ENCODE assay signal across 8 cellular contexts in genomic region chr6:53347250-53347920, GRCh38. TPM values are rescaled to one million over a fixed set of nuclear protein-coding genes. Genes with fewer than 3 reads are reported as not detected.
DNase-seq lines count a peak whose midpoint lies in the region; ATAC-seq and TF ChIP-seq lines count a peak whose summit lies in the region.

No MANE protein-coding gene starts in this region.

- H3K9ac ChIP-seq in Karpas-422 (ENCODE audit: low read length) (peak overlapping the region; percentile 90), fibroblast of lung (ENCODE audit: insufficient read depth, low read length) (peak overlapping the region; percentile 93)

- no peaks in the 10 kb centered on the region for H3K9me2 ChIP-seq in Karpas-422 (replicated peaks; ENCODE audit: insufficient read depth, low read length)

- peak overlapping the region; percentile 83 for H3K4me2 ChIP-seq in Karpas-422 (ENCODE audit: low read depth, low read length, poor library complexity, severe bottlenecking)
- H3K4me2 ChIP-seq in fibroblast of lung (ENCODE audit: extremely low read depth, insufficient read depth, low read length) = peak overlapping the region; percentile 96

- TF ChIP-seq EP300 in ovary (IDR thresholded peaks at IDR 0.05) = no peak

- peaks cover 20% of the 10 kb centered on the region for H3K36me3 Mint-ChIP-seq in activated CD4-positive, alpha-beta T cell treated with anti-CD3 and anti-CD28 coated beads, Interleukin-2, amount 10 ng/mL, durations not matched to agents 24 days and 14 days (ENCODE audit: low read depth)

- peaks cover 50% of the 10 kb centered on the region for H3K4me1 Mint-ChIP-seq in activated CD4-positive, alpha-beta T cell treated with anti-CD3 and anti-CD28 coated beads, Interleukin-2, amount 10 ng/mL, durations not matched to agents 24 days and 14 days

- peak overlapping the region; percentile 96 for H3K4me3 ChIP-seq in Karpas-422 (ENCODE audit: low read length)
- peak overlapping the region; percentile 81 to 91 (median 82) for H3K4me3 ChIP-seq in fibroblast of lung (replicated peaks in 1 of 4; ENCODE audit: control extremely low read depth in 1 of 4, insufficient read depth in 1 of 4, low read depth in 3 of 4, low read length in 4 of 4)
- peak overlapping the region; percentile 63 for H3K4me3 ChIP-seq in ovary

- H3K79me2 ChIP-seq in Karpas-422 (ENCODE audit: low read length) = peaks cover 61% of the 10 kb centered on the region
- H3K79me2 ChIP-seq in fibroblast of lung (ENCODE audit: control insufficient read depth, insufficient read depth, low read length) = peaks cover 53% of the 10 kb centered on the region

- peaks cover 9% of the 10 kb centered on the region for H3K27me3 Mint-ChIP-seq in activated CD4-positive, alpha-beta T cell treated with anti-CD3 and anti-CD28 coated beads, Interleukin-2, amount 10 ng/mL, durations not matched to agents 24 days and 14 days

- H4K20me1 ChIP-seq in Karpas-422 (ENCODE audit: insufficient read depth, low read depth, low read length) = peaks cover 48% of the 10 kb centered on the region
- no peaks in the 10 kb centered on the region for H4K20me1 ChIP-seq in fibroblast of lung (ENCODE audit: control insufficient read depth, extremely low read depth, insufficient read depth, low read length)

- H3K36me3 ChIP-seq in Karpas-422 (ENCODE audit: insufficient read depth, low read length) (peaks cover 12% of the 10 kb centered on the region; the same call in 1 of the 2 replicates), fibroblast of lung (ENCODE audit: control insufficient read depth, insufficient read depth, low read length) (no peaks in the 10 kb centered on the region), ovary (no peaks in the 10 kb centered on the region)

- H3K9me3 Mint-ChIP-seq in activated CD4-positive, alpha-beta T cell treated with anti-CD3 and anti-CD28 coated beads, Interleukin-2, amount 10 ng/mL, durations not matched to agents 24 days and 14 days = no peaks in the 10 kb centered on the region

- TF ChIP-seq POLR2A in ovary (IDR thresholded peaks at IDR 0.05) = no peak

- H3K4me1 ChIP-seq in Karpas-422 (ENCODE audit: low read length) (peaks cover 53% of the 10 kb centered on the region), fibroblast of lung (ENCODE audit: control insufficient read depth, extremely low read depth, insufficient read depth, low read length) (peaks cover 5% of the 10 kb centered on the region), ovary (ENCODE audit: insufficient read depth) (no peaks in the 10 kb centered on the region)

- H2AFZ ChIP-seq in Karpas-422 (ENCODE audit: low read length) = no peak overlapping the region; the same call in 1 of the 2 replicates
- H2AFZ ChIP-seq in fibroblast of lung (ENCODE audit: low read length) = peak overlapping the region; percentile 47

- WGBS in ovary, 3 donors = 1% methylated on average over 22 to 23 of the region's 23 CpGs

- peak overlapping the region; percentile 73 for H3K27ac ChIP-seq in Karpas-422 (ENCODE audit: low read length)
- H3K27ac ChIP-seq in fibroblast of lung (ENCODE audit: insufficient read depth, low read length) = peak overlapping the region; percentile 93
- peak overlapping the region; percentile 97 for H3K27ac ChIP-seq in ovary

- H3K9me3 ChIP-seq in Karpas-422 (ENCODE audit: low read length) (no peaks in the 10 kb centered on the region), fibroblast of lung (ENCODE audit: control insufficient read depth, insufficient read depth, low read depth, low read length) (no peaks in the 10 kb centered on the region), ovary (no peaks in the 10 kb centered on the region)

- DNase-seq in EL (peak; percentile 47), Karpas-422 (peak; percentile 69), fibroblast of lung (ENCODE audit: low read depth in 2 of 2) (peak; percentile 44 to 54), ovary (no peak), NCI-H2196 (lab: John Stamatoyannopoulos, UW; ENCODE audit: unreplicated experiment) (no peak), retina (no peak)
- peak; percentile 84 for DNase-seq in activated CD4-positive, alpha-beta T cell treated with anti-CD3 and anti-CD28 coated beads, Interleukin-2, amount 10 ng/mL, durations not matched to agents 24 days and 14 days

- intact Hi-C loops in activated CD4-positive, alpha-beta T cell treated with anti-CD3 and anti-CD28 coated beads, Interleukin-2, amount 10 ng/mL, durations not matched to agents 24 days and 14 days (cut with micrococcal nuclease) = loop anchor here (1.0 to 5.0 kb wide), 3 partner anchors 40 to 200 kb away; partner anchors contain the start of gene GCLC
- intact Hi-C loops in ovary (cut with DNase I) = no loop called here

- peak overlapping the region; percentile 93 for H3K4me3 Mint-ChIP-seq in activated CD4-positive, alpha-beta T cell treated with anti-CD3 and anti-CD28 coated beads, Interleukin-2, amount 10 ng/mL, durations not matched to agents 24 days and 14 days

- H3K27ac Mint-ChIP-seq in activated CD4-positive, alpha-beta T cell treated with anti-CD3 and anti-CD28 coated beads, Interleukin-2, amount 10 ng/mL, durations not matched to agents 24 days and 14 days = peak overlapping the region; percentile 89

- H3K27me3 ChIP-seq in Karpas-422 (ENCODE audit: low read length) (no peaks in the 10 kb centered on the region), fibroblast of lung (ENCODE audit: control insufficient read depth, insufficient read depth, low read length) (no peaks in the 10 kb centered on the region), ovary (no peaks in the 10 kb centered on the region)

- ATAC-seq in GM21447 (IDR thresholded peaks at IDR 0.05; ENCODE audit: unreplicated experiment) = peak; percentile 41

- TF ChIP-seq CTCF in fibroblast of lung (conservative IDR thresholded peaks at IDR 0.05 in 1 of 2, IDR thresholded peaks at IDR 0.05 in 1 of 2; ENCODE audit: low read depth in 1 of 2, low read length in 2 of 2) = no peak
- TF ChIP-seq CTCF in ovary (IDR thresholded peaks at IDR 0.05) = no peak

RNA-seq across cellular contexts. Expression of gene ELOVL5, which starts 1.4 kb away (rescaled TPM):
- 37.9 and 82.7 TPM in 2 replicates for total RNA-seq in Karpas-422 (2014; rRNA removed; shearing (Covaris generic); ENCODE audit: low replicate concordance)
- total RNA-seq in activated CD4-positive, alpha-beta T cell treated with anti-CD3 and anti-CD28 coated beads, Interleukin-2, amount 10 ng/mL, durations not matched to agents 24 days and 14 days = 122 and 126 TPM in 2 replicates
- total RNA-seq in fibroblast of lung = 61.6 and 67.7 TPM in 2 replicates
- polyA plus RNA-seq in fibroblast of lung = 71.6 and 96.7 TPM in 2 replicates
- polyA plus RNA-seq in fibroblast of lung (2012) = 74.5 and 96.4 TPM in 2 replicates
- polyA minus RNA-seq in fibroblast of lung (ENCODE audit: low replicate concordance) = 75.9 and 80.8 TPM in 2 replicates
- total RNA-seq in ovary = 10 to 100 TPM; 14.7 to 84.4 (median 41.8) TPM
- polyA plus RNA-seq in ovary = 100 to 1,000 TPM in 1 of 2 donors, 10 to 100 TPM in 1; 26.9 to 191 TPM

Comparison
In these comparisons a context has a peak if more than half of its experiments do, and no peak if none do; other contexts are left out.
1. DNase-seq: peak in EL (single experiment), Karpas-422 (single experiment), activated CD4-positive, alpha-beta T cell treated with anti-CD3 and anti-CD28 coated beads, Interleukin-2, amount 10 ng/mL, durations not matched to agents 24 days and 14 days (single experiment) and fibroblast of lung (2 of 2); none in ovary (0 of 5), NCI-H2196 (single experiment) and retina (single experiment).
2. Peak in every context shown above with its lines, with median percentiles within 50 percentile points of each other: H3K27ac ChIP-seq and H3K4me3 ChIP-seq.